In the genomic region with DNA sequence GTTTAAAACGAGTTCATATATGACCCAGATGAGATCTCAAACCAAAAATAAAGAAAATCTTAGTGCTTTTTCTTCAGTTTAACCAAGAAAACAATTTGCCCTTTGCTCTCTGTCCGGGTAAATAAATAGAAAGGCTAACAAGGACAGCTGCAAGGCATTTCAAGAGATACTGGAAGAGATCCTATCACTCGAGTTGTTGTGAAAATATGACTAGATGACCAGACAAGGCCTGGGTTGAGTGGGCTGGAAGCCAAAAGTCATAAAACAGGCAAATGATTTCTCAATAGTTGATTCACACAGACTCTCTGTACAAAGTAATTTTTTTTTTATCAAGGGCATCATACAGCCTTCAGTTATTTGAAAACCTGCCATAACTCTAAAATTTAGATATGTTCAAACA, we compare ENCODE assay signal across 12 cellular contexts. TPM values are rescaled to one million over a fixed set of nuclear protein-coding genes. Genes with fewer than 3 reads are reported as not detected.
DNase-seq lines count a peak whose midpoint lies in the region; ATAC-seq and TF ChIP-seq lines count a peak whose summit lies in the region.
"Had no signal": no experiment of that assay in that cellular context is flagged by ENCODE, and none has a peak within 500 bp of the region (broad histone marks: within the 10 kb centered on the region; RNA-seq: fewer than 3 reads in every experiment).

No MANE protein-coding gene starts in this region.

- no peak overlapping the region for H3K4me3 ChIP-seq in upper lobe of right lung
- H3K4me3 ChIP-seq: testis had no signal

- H3K9me3 Mint-ChIP-seq in activated T-helper 17 cell treated with anti-CD3 and anti-CD28 coated beads, Interleukin-2, amount 50 U/mL, for 72 hours, result no peaks in the 10 kb centered on the region

- no peaks in the 10 kb centered on the region for H3K36me3 ChIP-seq in upper lobe of right lung

- no peaks in the 10 kb centered on the region for H3K4me1 ChIP-seq in upper lobe of right lung

- H3K4me1 Mint-ChIP-seq in activated T-helper 17 cell treated with anti-CD3 and anti-CD28 coated beads, Interleukin-2, amount 50 U/mL, for 72 hours, result no peaks in the 10 kb centered on the region

- no peaks in the 10 kb centered on the region for H3K36me3 Mint-ChIP-seq in activated T-helper 17 cell treated with anti-CD3 and anti-CD28 coated beads, Interleukin-2, amount 50 U/mL, for 72 hours (ENCODE audit: low read depth)
- H3K36me3 Mint-ChIP-seq: natural killer cell treated with Interleukin-12 subunit alpha and Interleukin-12 subunit beta and Interleukin-15 and Interleukin-18, amount 100 ng/mL, for 72 hours had no signal

- intact Hi-C loops in upper lobe of right lung (cut with DNase I), result no loop called here

- H3K27ac Mint-ChIP-seq in activated T-helper 17 cell treated with anti-CD3 and anti-CD28 coated beads, Interleukin-2, amount 50 U/mL, for 72 hours, result no peak overlapping the region
- H3K27ac Mint-ChIP-seq: natural killer cell treated with Interleukin-12 subunit alpha and Interleukin-12 subunit beta and Interleukin-15 and Interleukin-18, amount 100 ng/mL, for 72 hours had no signal

- no peak overlapping the region for H3K4me3 Mint-ChIP-seq in activated T-helper 17 cell treated with anti-CD3 and anti-CD28 coated beads, Interleukin-2, amount 50 U/mL, for 72 hours
- H3K4me3 Mint-ChIP-seq: natural killer cell treated with Interleukin-12 subunit alpha and Interleukin-12 subunit beta and Interleukin-15 and Interleukin-18, amount 100 ng/mL, for 72 hours had no signal

- H3K27me3 Mint-ChIP-seq in activated T-helper 17 cell treated with anti-CD3 and anti-CD28 coated beads, Interleukin-2, amount 50 U/mL, for 72 hours, result no peaks in the 10 kb centered on the region
- H3K27me3 Mint-ChIP-seq: natural killer cell treated with Interleukin-12 subunit alpha and Interleukin-12 subunit beta and Interleukin-15 and Interleukin-18, amount 100 ng/mL, for 72 hours had no signal

- no peak for ATAC-seq in activated T-helper 17 cell treated with anti-CD3 and anti-CD28 coated beads, Interleukin-2, amount 50 U/mL, for 72 hours (replicated peaks)
- ATAC-seq in upper lobe of right lung, result no peak
- ATAC-seq: natural killer cell treated with Interleukin-12 subunit alpha and Interleukin-12 subunit beta and Interleukin-15 and Interleukin-18, amount 100 ng/mL, for 72 hours had no signal

- H3K9me3 ChIP-seq in upper lobe of right lung, result no peaks in the 10 kb centered on the region
- H3K9me3 ChIP-seq: testis had no signal

- peak; percentile 48 for DNase-seq in COLO668 (lab: John Stamatoyannopoulos, UW; ENCODE audit: unreplicated experiment)
- DNase-seq in M059J (ENCODE audit: low read depth), result peak; percentile 1
- DNase-seq in SK-N-DZ (ENCODE audit: low spot score), result peak; percentile 13
- peak; percentile 56 for DNase-seq in left kidney (ENCODE audit: low read depth, low spot score)
- DNase-seq in islet precursor cell, result no peak
- no peak for DNase-seq in NOMO-1 (lab: John Stamatoyannopoulos, UW; ENCODE audit: unreplicated experiment in 2 of 2)
- no peak for DNase-seq in upper lobe of right lung
- DNase-seq: activated gamma-delta T cell, NCI-H1436 treated with DMSO at 0.1 percent for 48 hours, testis had no signal

- no peaks in the 10 kb centered on the region for H3K27me3 ChIP-seq in upper lobe of right lung
- H3K27me3 ChIP-seq: testis had no signal

- TF ChIP-seq CTCF in upper lobe of right lung (IDR thresholded peaks at IDR 0.05), result no peak

- H3K27ac ChIP-seq in upper lobe of right lung, result no peak overlapping the region
- H3K27ac ChIP-seq: testis had no signal

RNA-seq across cellular contexts. Expression of a gene that starts 55.9 kb away (rescaled TPM):
- total RNA-seq in M059J (2014; rRNA removed; shearing (Covaris generic)), result not detected in 2 replicates
- 0.02 TPM in 1 of 2 replicates, not detected in the other for polyA plus RNA-seq in SK-N-DZ (2014; cell fraction: cytosol; rRNA removed)
- polyA plus RNA-seq in SK-N-DZ (2014; cell fraction: nucleus; rRNA removed), result 0.03 and 0.24 TPM in 2 replicates
- total RNA-seq in activated T-helper 17 cell treated with anti-CD3 and anti-CD28 coated beads, Interleukin-2, amount 50 U/mL, for 72 hours, result not detected
- 1.7 TPM for total RNA-seq in upper lobe of right lung
- total RNA-seq: natural killer cell treated with Interleukin-12 subunit alpha and Interleukin-12 subunit beta and Interleukin-15 and Interleukin-18, amount 100 ng/mL, for 72 hours had no signal

Comparison
In these comparisons a context has a peak if more than half of its experiments do, and no peak if none do; other contexts are left out.
1. DNase-seq: peak in COLO668 (single experiment), M059J (single experiment), SK-N-DZ (single experiment) and left kidney (single experiment); none in islet precursor cell (single experiment), NOMO-1 (0 of 2) and upper lobe of right lung (single experiment).